Comparison of ENCODE assay signal across 11 cellular contexts in genomic region chr11:72574046-72574445, GRCh38.
"Had no signal": no experiment of that assay in that cellular context is flagged by ENCODE, and none has a peak within 500 bp of the region (broad histone marks: within the 10 kb centered on the region; RNA-seq: fewer than 3 reads in every experiment).

No MANE protein-coding gene starts in this region.

- DNase-seq: activated naive CD8-positive, alpha-beta T cell treated with anti-CD3 and anti-CD28 coated beads, Interleukin-2, amount 10 ng/mL, durations not matched to agents 7 days and 5 days; activated T-cell treated with anti-CD3 and anti-CD28 coated beads, Interleukin-2, amount 50 U/mL, for 4 hours; amniotic stem cell; colonic mucosa; kidney; lower lobe of right lung; psoas muscle; T-helper 9 cell had no signal

- H3K4me3 ChIP-seq: breast epithelium, colonic mucosa, lower lobe of right lung, psoas muscle, right atrium auricular region, tibial artery had no signal

- H3K27me3 ChIP-seq: breast epithelium, colonic mucosa, right atrium auricular region had no signal

- H3K4me1 ChIP-seq: breast epithelium, colonic mucosa, lower lobe of right lung, psoas muscle, right atrium auricular region had no signal

- H3K27ac ChIP-seq: breast epithelium, colonic mucosa, lower lobe of right lung, psoas muscle, right atrium auricular region, tibial artery had no signal

- H3K9me3 ChIP-seq: breast epithelium, colonic mucosa, lower lobe of right lung, psoas muscle, right atrium auricular region, tibial artery had no signal

- H3K36me3 ChIP-seq: breast epithelium, colonic mucosa, lower lobe of right lung, tibial artery had no signal
